11 cellular contexts compared by ENCODE assay signal in genomic region chr3:136547293-136547692, GRCh38.
DNase-seq lines count a peak whose midpoint lies in the region; ATAC-seq and TF ChIP-seq lines count a peak whose summit lies in the region.
"Had no signal": no experiment of that assay in that cellular context is flagged by ENCODE, and none has a peak within 500 bp of the region (broad histone marks: within the 10 kb centered on the region; RNA-seq: fewer than 3 reads in every experiment).

No MANE protein-coding gene starts in this region.

- BruUV-seq in PC-9 (replicated peaks; lab: Mats Ljungman, UMichigan), result no TSS peak

- CTCF ChIA-PET in PC-9 (lab: Charles Lee), result interaction anchor here (0.6 kb wide), 1 partner anchor 114 kb away, joined by 7 read pairs; no protein-coding TSS in a partner anchor

- peak in 1 of 3 donors; percentile 13 for DNase-seq in CD4-positive, CD25-positive, alpha-beta regulatory T cell
- DNase-seq in EH (ENCODE audit: low read depth) (peak; percentile 67), NCI-H69 (lab: John Stamatoyannopoulos, UW) (peak; percentile 42), fibroblast of pulmonary artery (ENCODE audit: low read depth) (peak; percentile 8), upper lobe of right lung (no peak), ovary (no peak), PC-9 (no peak)
- DNase-seq: activated CD8-positive, alpha-beta memory T cell treated with anti-CD3 and anti-CD28 coated beads for 24 hours; NCI-H446 treated with DMSO at 0.1 percent for 48 hours; stimulated activated CD4-positive, alpha-beta T cell treated with anti-CD3 and anti-CD28 coated beads, Interleukin-2, amount 100 ng/mL, for 24 hours had no signal

- H3K4me1 Mint-ChIP-seq in CD4-positive, CD25-positive, alpha-beta regulatory T cell, result peaks cover 29 to 44% (median 34%) of the 10 kb centered on the region in 4 donors

- peaks cover 3% of the 10 kb centered on the region for H3K36me3 ChIP-seq in CD4-positive, CD25-positive, alpha-beta regulatory T cell (ENCODE audit: control insufficient read depth, insufficient read depth, low read length)
- H3K36me3 ChIP-seq in upper lobe of right lung, result no peaks in the 10 kb centered on the region
- H3K36me3 ChIP-seq in ovary, result no peaks in the 10 kb centered on the region
- H3K36me3 ChIP-seq in PC-9 (ENCODE audit: low read depth), result no peaks in the 10 kb centered on the region

- TF ChIP-seq POLR2A in ovary (IDR thresholded peaks at IDR 0.05), result no peak

- H3K36me3 Mint-ChIP-seq in CD4-positive, CD25-positive, alpha-beta regulatory T cell, result peaks cover 23% of the 10 kb centered on the region

- H4K20me1 ChIP-seq in PC-9 (ENCODE audit: insufficient read depth), result no peaks in the 10 kb centered on the region

- H3K79me2 ChIP-seq in PC-9 (ENCODE audit: low read depth), result 0 out of 2 replicates have a peak, but pooled peaks cover 4% of the 10 kb centered on the region

- H3K27ac ChIP-seq in CD4-positive, CD25-positive, alpha-beta regulatory T cell (ENCODE audit: insufficient read depth, low read length, poor library complexity, severe bottlenecking), result no peak overlapping the region
- no peak overlapping the region for H3K27ac ChIP-seq in upper lobe of right lung
- H3K27ac ChIP-seq in ovary, result no peak overlapping the region
- H3K27ac ChIP-seq in PC-9, result no peak overlapping the region

- H3K9me3 Mint-ChIP-seq in CD4-positive, CD25-positive, alpha-beta regulatory T cell, result peaks cover 0 to 2% (median 0%) of the 10 kb centered on the region in 7 donors

- H3K9me2 ChIP-seq in PC-9 (ENCODE audit: insufficient read depth), result 0 out of 2 replicates have a peak, but pooled peaks cover 4% of the 10 kb centered on the region

- H3K27ac Mint-ChIP-seq in CD4-positive, CD25-positive, alpha-beta regulatory T cell, result peak overlapping the region in 2 of 3 donors; percentile 18 to 19

- peaks cover 15% of the 10 kb centered on the region; the same call in 1 of the 2 replicates for H3F3A ChIP-seq in PC-9 (ENCODE audit: insufficient read depth, low read depth)

- POLR2A ChIA-PET in PC-9 (lab: Charles Lee; ENCODE audit: unreplicated experiment), result interaction anchor here (0.5 to 0.6 kb wide), 2 partner anchors 240 to 291 kb away, joined by 3 to 12 read pairs; no protein-coding TSS in a partner anchor

- no peak overlapping the region for H3K4me2 ChIP-seq in PC-9

- no peak overlapping the region for H2AFZ ChIP-seq in PC-9

- H3K9me3 ChIP-seq in CD4-positive, CD25-positive, alpha-beta regulatory T cell (ENCODE audit: control insufficient read depth in 2 of 2, low read length in 2 of 2), result no peaks in the 10 kb centered on the region
- H3K9me3 ChIP-seq in upper lobe of right lung, result no peaks in the 10 kb centered on the region
- H3K9me3 ChIP-seq in ovary, result no peaks in the 10 kb centered on the region
- H3K9me3 ChIP-seq in PC-9 (ENCODE audit: insufficient read depth, low read depth), result no peaks in the 10 kb centered on the region

- intact Hi-C loops in upper lobe of right lung (cut with DNase I), result no loop called here
- intact Hi-C loops in ovary (cut with DNase I), result no loop called here
- intact Hi-C loops in PC-9 (cut with micrococcal nuclease; ENCODE audit: unreplicated experiment), result loop anchor here (10.0 kb wide), 1 partner anchor 472 kb away; no protein-coding TSS in a partner anchor

- TF ChIP-seq CTCF in fibroblast of pulmonary artery (IDR thresholded peaks at IDR 0.05; ENCODE audit: low read length, missing control alignments) (no peak), upper lobe of right lung (IDR thresholded peaks at IDR 0.05) (no peak), ovary (IDR thresholded peaks at IDR 0.05) (no peak), PC-9 (conservative IDR thresholded peaks at IDR 0.05) (no peak)

- H3K4me3 Mint-ChIP-seq in CD4-positive, CD25-positive, alpha-beta regulatory T cell, result no peak overlapping the region

- TF ChIP-seq EP300 in ovary (IDR thresholded peaks at IDR 0.05), result no peak

- ATAC-seq in CD4-positive, CD25-positive, alpha-beta regulatory T cell (ENCODE audit: low read depth in 2 of 2), result no peak
- ATAC-seq in GM19023 (IDR thresholded peaks at IDR 0.05; ENCODE audit: unreplicated experiment) (no peak), upper lobe of right lung (no peak)

- H3K27me3 ChIP-seq in CD4-positive, CD25-positive, alpha-beta regulatory T cell (ENCODE audit: control insufficient read depth, insufficient read depth, low read length), result no peaks in the 10 kb centered on the region
- H3K27me3 ChIP-seq in upper lobe of right lung (no peaks in the 10 kb centered on the region), ovary (no peaks in the 10 kb centered on the region), PC-9 (ENCODE audit: insufficient read depth, low read depth) (no peaks in the 10 kb centered on the region)

- no peak overlapping the region for H3K4me3 ChIP-seq in CD4-positive, CD25-positive, alpha-beta regulatory T cell (ENCODE audit: low read depth, low read length)
- no peak overlapping the region for H3K4me3 ChIP-seq in fibroblast of pulmonary artery (replicated peaks; ENCODE audit: low read depth, low read length)
- no peak overlapping the region for H3K4me3 ChIP-seq in upper lobe of right lung
- H3K4me3 ChIP-seq in ovary, result no peak overlapping the region
- H3K4me3 ChIP-seq in PC-9, result no peak overlapping the region

- H3K27me3 Mint-ChIP-seq in CD4-positive, CD25-positive, alpha-beta regulatory T cell, result no peaks in the 10 kb centered on the region

- peaks cover 4% of the 10 kb centered on the region for H3K4me1 ChIP-seq in CD4-positive, CD25-positive, alpha-beta regulatory T cell (ENCODE audit: control insufficient read depth, insufficient read depth, low read length, poor library complexity, severe bottlenecking)
- no peaks in the 10 kb centered on the region for H3K4me1 ChIP-seq in upper lobe of right lung
- no peaks in the 10 kb centered on the region for H3K4me1 ChIP-seq in ovary (ENCODE audit: insufficient read depth)
- H3K4me1 ChIP-seq in PC-9 (replicated peaks; ENCODE audit: insufficient read depth), result 0 out of 2 replicates have a peak, but pooled peaks cover 4% of the 10 kb centered on the region

Comparison
In these comparisons a context has a peak if more than half of its experiments do, and no peak if none do; other contexts are left out.
1. DNase-seq: peak in EH (single experiment), NCI-H69 (single experiment) and fibroblast of pulmonary artery (single experiment); none in upper lobe of right lung (single experiment), ovary (0 of 5) and PC-9 (0 of 2).